ENCODE assay signal across 8 cellular contexts in the genomic region with DNA sequence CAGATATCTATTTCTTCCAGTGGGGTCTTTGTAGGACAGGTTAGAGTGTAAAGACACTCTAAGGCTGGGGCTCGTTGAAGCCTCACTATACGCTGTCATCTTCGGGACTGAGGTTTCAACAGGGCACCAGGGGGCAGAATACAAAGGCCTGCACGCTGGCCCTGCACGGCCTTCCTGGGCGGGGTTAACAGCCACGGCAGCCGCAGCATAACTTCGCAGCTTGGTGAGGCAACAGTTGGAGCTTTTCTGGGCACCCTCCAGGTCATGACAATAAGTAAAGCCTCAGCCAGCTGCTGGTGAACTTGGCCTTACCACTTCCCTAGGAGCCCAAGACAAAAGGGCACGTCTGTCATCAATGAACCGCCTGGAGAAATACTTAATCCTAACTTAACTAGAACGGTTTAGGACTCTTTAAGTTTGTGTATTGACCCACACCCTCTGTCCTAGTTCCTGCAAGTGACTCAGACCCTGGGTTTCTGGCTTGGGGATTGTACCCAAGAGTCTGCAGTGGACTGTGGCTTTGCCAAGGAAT. TPM values are rescaled to one million over a fixed set of nuclear protein-coding genes. Genes with fewer than 3 reads are reported as not detected.
DNase-seq lines count a peak whose midpoint lies in the region; FAIRE-seq and TF ChIP-seq lines count a peak whose summit lies in the region.

No MANE protein-coding gene starts in this region.

- TF ChIP-seq CTCF in astrocyte of the spinal cord (IDR thresholded peaks at IDR 0.05; ENCODE audit: low read depth, low read length) (peak; percentile 61), D721Med (IDR thresholded peaks at IDR 0.05; ENCODE audit: insufficient read depth, missing control alignments) (no peak)

- in situ Hi-C loops in astrocyte of the spinal cord (cut with HindIII; ENCODE audit: low sequenced_read_pairs): no loop called here

- peak; percentile 82 for DNase-seq in ELF-1 (ENCODE audit: low read depth, low spot score)
- peak; percentile 94 for DNase-seq in Jurkat, Clone E6-1 (ENCODE audit: low read depth, low spot score)
- peak; percentile 86 for DNase-seq in T1000 (lab: John Stamatoyannopoulos, UW)
- peak; percentile 89 for DNase-seq in astrocyte of the spinal cord (ENCODE audit: low read depth, low spot score)
- peak; percentile 59 for DNase-seq in inferior parietal cortex (ENCODE audit: extremely low spot score)
- DNase-seq in stimulated activated CD4-positive, alpha-beta T cell treated with anti-CD3 and anti-CD28 coated beads, Interleukin-15, amount 100 ng/mL, for 48 hours (ENCODE audit: low read depth in 2 of 2): peak; percentile 76 to 80
- no peak for DNase-seq in NCI-H1048 (lab: John Stamatoyannopoulos, UW)
- DNase-seq in D721Med (ENCODE audit: insufficient read length, low spot score): no peak

- no peak for FAIRE-seq in D721Med (lab: Jason Lieb, UNC)

- H3K4me3 ChIP-seq in Jurkat, Clone E6-1 (ENCODE audit: low read length): peak overlapping the region; percentile 9
- no peak overlapping the region for H3K4me3 ChIP-seq in astrocyte of the spinal cord (ENCODE audit: low read depth, low read length)

RNA-seq across cellular contexts. Expression of a gene that starts 2.3 kb away (rescaled TPM):
- polyA plus RNA-seq in Jurkat, Clone E6-1 (2012; ENCODE audit: insufficient read depth, insufficient read length): 63.9 TPM

Comparison
In these comparisons a context has a peak if more than half of its experiments do, and no peak if none do; other contexts are left out.
1. DNase-seq: peak in ELF-1 (single experiment), Jurkat, Clone E6-1 (single experiment), T1000 (single experiment), astrocyte of the spinal cord (single experiment), inferior parietal cortex (single experiment) and stimulated activated CD4-positive, alpha-beta T cell treated with anti-CD3 and anti-CD28 coated beads, Interleukin-15, amount 100 ng/mL, for 48 hours (2 of 2); none in NCI-H1048 (single experiment) and D721Med (single experiment).